ENCODE assay signal across 1 cellular context in the genomic region with DNA sequence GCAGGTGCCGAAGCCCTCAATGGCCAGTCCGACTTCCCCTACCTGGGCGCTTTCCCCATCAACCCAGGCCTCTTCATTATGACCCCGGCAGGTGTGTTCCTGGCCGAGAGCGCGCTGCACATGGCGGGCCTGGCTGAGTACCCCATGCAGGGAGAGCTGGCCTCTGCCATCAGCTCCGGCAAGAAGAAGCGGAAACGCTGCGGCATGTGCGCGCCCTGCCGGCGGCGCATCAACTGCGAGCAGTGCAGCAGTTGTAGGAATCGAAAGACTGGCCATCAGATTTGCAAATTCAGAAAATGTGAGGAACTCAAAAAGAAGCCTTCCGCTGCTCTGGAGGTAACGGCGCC.
TF ChIP-seq lines count a peak whose summit lies in the region.

No MANE protein-coding gene starts in this region.

TF ChIP-seq in K562, 482 proteins besides CTCF, POLR2A, EP300 and RAD21 (continued from another document):
- 0 out of 2 replicates have a peak, but pooled peaks have one; percentile 42 for TF ChIP-seq ZBTB33 (CRISPR knock-in tag; IDR thresholded peaks at IDR 0.05)
